19 cellular contexts compared by ENCODE assay signal in the genomic region with DNA sequence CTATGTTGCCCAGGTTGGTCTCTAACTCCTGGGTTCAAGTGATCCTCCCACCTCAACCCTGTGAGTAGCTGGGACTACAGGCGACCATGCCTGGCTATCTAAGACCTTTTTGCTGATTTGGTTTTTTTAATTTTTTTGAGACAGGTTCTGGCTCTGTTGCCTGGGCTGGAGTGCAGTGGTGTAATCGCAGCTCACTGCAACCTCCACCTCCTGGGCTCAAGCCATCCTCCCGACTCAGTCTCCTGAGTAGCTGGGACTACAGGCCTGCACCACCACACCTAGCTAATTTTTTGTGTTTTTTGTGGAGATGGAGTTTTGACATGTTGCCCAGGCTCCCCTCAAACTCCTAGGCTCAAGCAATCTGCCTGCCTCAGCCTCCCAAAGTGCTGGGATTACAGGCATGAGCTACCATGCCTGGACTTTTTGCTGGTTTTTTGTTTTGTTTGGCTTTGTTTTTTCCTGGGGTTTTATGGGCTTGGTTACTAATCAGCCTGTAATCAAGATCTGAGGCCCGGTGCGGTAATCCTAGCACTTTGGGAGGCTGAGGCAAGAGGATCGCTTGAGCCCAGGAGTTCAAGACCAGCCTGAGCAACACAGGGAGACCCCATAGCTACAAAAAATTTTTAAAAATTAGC. TPM values are rescaled to one million over a fixed set of nuclear protein-coding genes. Genes with fewer than 3 reads are reported as not detected.
DNase-seq lines count a peak whose midpoint lies in the region; ATAC-seq and TF ChIP-seq lines count a peak whose summit lies in the region.
"Had no signal": no experiment of that assay in that cellular context is flagged by ENCODE, and none has a peak within 500 bp of the region (broad histone marks: within the 10 kb centered on the region; RNA-seq: fewer than 3 reads in every experiment).

No MANE protein-coding gene starts in this region.

- ATAC-seq in Panc1 (no peak), body of pancreas (no peak), thoracic aorta (ENCODE audit: insufficient number of reproducible peaks, low FRiP score, low read depth) (no peak), GM19467 (IDR thresholded peaks at IDR 0.05; ENCODE audit: unreplicated experiment) (no peak), GM21367 (IDR thresholded peaks at IDR 0.05; ENCODE audit: unreplicated experiment) (no peak), HG03095 (IDR thresholded peaks at IDR 0.05; ENCODE audit: unreplicated experiment) (no peak)
- ATAC-seq: activated T-helper 17 cell treated with anti-CD3 and anti-CD28 coated beads, Interleukin-2, amount 50 U/mL, for 72 hours; left lobe of liver; mucosa of descending colon; stimulated activated naive B cell treated with anti-CD40 and anti-IgM and Interleukin-4, amounts not matched to agents 10 μg/mL and 1 μg/mL and 100 μg/mL, for 72 hours had no signal

- POLR2A ChIA-PET in Panc1 (lab: Charles Lee), result interaction anchor here (0.6 to 1.8 kb wide), 5 partner anchors 8 to 512 kb away, joined by 5 to 13 read pairs (median 6); no protein-coding TSS in a partner anchor

- H3K9me3 ChIP-seq in Panc1 (ENCODE audit: control insufficient read depth, insufficient read depth, low read depth, low read length), result no peaks in the 10 kb centered on the region
- no peaks in the 10 kb centered on the region for H3K9me3 ChIP-seq in body of pancreas
- no peaks in the 10 kb centered on the region for H3K9me3 ChIP-seq in neutrophil
- no peaks in the 10 kb centered on the region for H3K9me3 ChIP-seq in thoracic aorta
- H3K9me3 ChIP-seq: mucosa of descending colon, SK-N-SH had no signal

- H3K27ac ChIP-seq in Panc1 (ENCODE audit: low read length), result 0 out of 2 replicates have a peak overlapping the region, but pooled peaks have one; percentile 10
- H3K27ac ChIP-seq in body of pancreas, result peak overlapping the region in 3 of 4 donors; percentile 36 to 100 (median 63)
- H3K27ac ChIP-seq in neutrophil, result peak overlapping the region; percentile 95
- H3K27ac ChIP-seq in thoracic aorta, result peak overlapping the region; percentile 56 to 59

- intact Hi-C loops in Panc1 (cut with micrococcal nuclease; ENCODE audit: unreplicated experiment), result no loop called here
- intact Hi-C loops in body of pancreas (cut with DNase I), result no loop called here

- no peaks in the 10 kb centered on the region for H3K36me3 ChIP-seq in Panc1 (ENCODE audit: control insufficient read depth, insufficient read depth, low read length)
- no peaks in the 10 kb centered on the region for H3K36me3 ChIP-seq in body of pancreas (replicated peaks in 1 of 2; ENCODE audit: insufficient read depth in 1 of 2, low read depth in 2 of 2)
- H3K36me3 ChIP-seq in neutrophil, result no peaks in the 10 kb centered on the region
- H3K36me3 ChIP-seq in thoracic aorta, result no peaks in the 10 kb centered on the region

- H3K4me1 ChIP-seq in Panc1 (ENCODE audit: control insufficient read depth, insufficient read depth, low read length), result peaks cover 56% of the 10 kb centered on the region
- H3K4me1 ChIP-seq in body of pancreas, result peaks cover 76% of the 10 kb centered on the region
- H3K4me1 ChIP-seq in neutrophil (ENCODE audit: control insufficient read depth in 1 of 2, insufficient read depth in 1 of 2, low read depth in 1 of 2, low read length in 1 of 2), result peaks cover 77% of the 10 kb centered on the region in 2 experiments
- H3K4me1 ChIP-seq in thoracic aorta (ENCODE audit: control insufficient read depth in 1 of 2, low read depth in 2 of 2), result peaks cover 27 to 55% of the 10 kb centered on the region in 2 donors

- CTCF ChIA-PET in Panc1 (lab: Charles Lee), result no interaction called here

- no peak for TF ChIP-seq POLR2A in body of pancreas (IDR thresholded peaks at IDR 0.05)

- in situ Hi-C loops in Panc1 (cut with HindIII; ENCODE audit: low pct_unique_long_range_greater_than_20kb, low sequenced_read_pairs), result no loop called here

- no peak for TF ChIP-seq CTCF in Panc1 (IDR thresholded peaks at IDR 0.05)
- no peak for TF ChIP-seq CTCF in body of pancreas (IDR thresholded peaks at IDR 0.05)
- no peak for TF ChIP-seq CTCF in neutrophil (IDR thresholded peaks at IDR 0.05)
- TF ChIP-seq CTCF in thoracic aorta (IDR thresholded peaks at IDR 0.05), result no peak

- no TSS peak for BruUV-seq in Panc1 (replicated peaks; lab: Mats Ljungman, UMichigan)

- 37 to 40% methylated on average over 6 of the region's 6 CpGs for WGBS in body of pancreas, 2 donors

- H3K27me3 ChIP-seq in Panc1 (ENCODE audit: control insufficient read depth, insufficient read depth, low read length) (no peaks in the 10 kb centered on the region), body of pancreas (no peaks in the 10 kb centered on the region), neutrophil (no peaks in the 10 kb centered on the region), thoracic aorta (replicated peaks; ENCODE audit: insufficient read depth) (no peaks in the 10 kb centered on the region)

- no peak overlapping the region for H3K4me3 ChIP-seq in Panc1 (ENCODE audit: low read depth in 2 of 2, low read length in 2 of 2)
- no peak overlapping the region for H3K4me3 ChIP-seq in body of pancreas
- no peak overlapping the region for H3K4me3 ChIP-seq in neutrophil (ENCODE audit: low read depth in 1 of 2, low read length in 1 of 2)
- no peak overlapping the region for H3K4me3 ChIP-seq in thoracic aorta
- H3K4me3 ChIP-seq: mucosa of descending colon, smooth muscle cell had no signal

- DNase-seq in Panc1 (ENCODE audit: low read depth, low spot score) (no peak), body of pancreas (peak in 1 of 4 donors; percentile 23), thoracic aorta (ENCODE audit: low spot score) (no peak)
- DNase-seq: activated CD8-positive, alpha-beta memory T cell treated with anti-CD3 and anti-CD28 coated beads, Interleukin-2, amount 50 U/mL, for 4 hours; activated naive CD8-positive, alpha-beta T cell treated with anti-CD3 and anti-CD28 coated beads for 36 hours; mucosa of descending colon; NCI-H524; RPMI8226; SK-N-SH; stimulated activated CD4-positive, alpha-beta T cell treated with anti-CD3 and anti-CD28 coated beads, Interleukin-2, amount 100 ng/mL, for 48 hours; stimulated activated naive B cell treated with anti-CD40 and anti-IgM and Interleukin-4, amounts not matched to agents 10 μg/mL and 1 μg/mL and 100 μg/mL, for 72 hours; T-helper 2 cell had no signal

RNA-seq across cellular contexts. Expression of a gene that starts 3.6 kb away (rescaled TPM):
- total RNA-seq in Panc1 (2021; ENCODE audit: unreplicated experiment) (126 TPM), body of pancreas (10 to 100 TPM; 56.8 to 97.2 TPM), thoracic aorta (10 to 100 TPM; 64.9 to 89.5 TPM)
- polyA plus RNA-seq in Panc1 (2012; ENCODE audit: insufficient read length), result 185 TPM

RNA-seq across cellular contexts. Expression of a gene that starts 52.9 kb away (rescaled TPM):
- total RNA-seq in Panc1 (2021; ENCODE audit: unreplicated experiment), result 7.7 TPM
- 3.6 TPM for polyA plus RNA-seq in Panc1 (2012; ENCODE audit: insufficient read length)
- total RNA-seq in body of pancreas, result 10 to 100 TPM in 1 of 2 donors, 1 to 10 TPM in 1; 6.3 to 16.6 TPM
- 10 to 100 TPM; 24.2 to 25.9 TPM for total RNA-seq in thoracic aorta

Comparison
In these comparisons a context has a peak if more than half of its experiments do, and no peak if none do; other contexts are left out.
1. H3K27ac ChIP-seq: peak in every context shown above with its lines; median percentile 95 in neutrophil; 63 in body of pancreas; 58 in thoracic aorta; 10 in Panc1.